Comparison of ENCODE assay signal across 15 cellular contexts in genomic region chr14:97033556-97034081, GRCh38.
A peak's percentile ranks its signal among the peaks of the same experiment; 100 is the strongest.
DNase-seq lines count a peak whose midpoint lies in the region; ATAC-seq and TF ChIP-seq lines count a peak whose summit lies in the region.
"Had no signal": no experiment of that assay in that cellular context is flagged by ENCODE, and none has a peak within 500 bp of the region (broad histone marks: within the 10 kb centered on the region; RNA-seq: fewer than 3 reads in every experiment).

No MANE protein-coding gene starts in this region.

- no peak overlapping the region for H3K27ac Mint-ChIP-seq in activated T-helper 2 cell treated with anti-CD3 and anti-CD28 coated beads, Interferon-gamma antibody, Interleukin-2, Interleukin-4, amounts not matched to agents 10 μg/mL and 5 μg/mL and 100 μg/mL, durations not matched to agents 14 hours and 24 hours and 36 hours
- H3K27ac Mint-ChIP-seq: T-helper 2 cell treated with Interferon-gamma antibody and Interleukin-4, amounts not matched to agents 5 μg/mL and 100 μg/mL, for 36 hours had no signal

- intact Hi-C loops in heart right ventricle (cut with DNase I): no loop called here
- intact Hi-C loops in left cardiac atrium (cut with DNase I): no loop called here
- intact Hi-C loops in activated T-helper 2 cell treated with anti-CD3 and anti-CD28 coated beads, Interferon-gamma antibody, Interleukin-2, Interleukin-4, amounts not matched to agents 10 μg/mL and 5 μg/mL and 100 μg/mL, durations not matched to agents 14 hours and 24 hours and 36 hours (cut with micrococcal nuclease): no loop called here

- no peak for TF ChIP-seq EP300 in suprapubic skin (IDR thresholded peaks at IDR 0.05)

- H3K4me1 ChIP-seq in heart right ventricle (peaks cover 0 to 5% (median 0%) of the 10 kb centered on the region in 9 donors), iPS-20b (ENCODE audit: insufficient read depth, low read length) (peaks cover 7% of the 10 kb centered on the region; the same call in 1 of the 2 replicates), suprapubic skin (peaks cover 7% of the 10 kb centered on the region)
- H3K4me1 ChIP-seq: lower lobe of right lung had no signal

- no peak for TF ChIP-seq POLR2A in suprapubic skin (IDR thresholded peaks at IDR 0.05)

- 20 to 21% methylated on average over 32 of the region's 32 CpGs for WGBS in heart right ventricle, 2 donors
- WGBS in suprapubic skin: 34% methylated on average over 23 of the region's 32 CpGs

- H3K27me3 ChIP-seq in heart right ventricle: peaks cover 0 to 72% (median 53%) of the 10 kb centered on the region in 7 donors
- peaks cover 45% of the 10 kb centered on the region for H3K27me3 ChIP-seq in iPS-20b (ENCODE audit: insufficient read depth, low read length)
- peaks cover 48% of the 10 kb centered on the region for H3K27me3 ChIP-seq in suprapubic skin

- H3K4me3 Mint-ChIP-seq in activated T-helper 2 cell treated with anti-CD3 and anti-CD28 coated beads, Interferon-gamma antibody, Interleukin-2, Interleukin-4, amounts not matched to agents 10 μg/mL and 5 μg/mL and 100 μg/mL, durations not matched to agents 14 hours and 24 hours and 36 hours (ENCODE audit: low read depth): peak overlapping the region; percentile 17
- H3K4me3 Mint-ChIP-seq: T-helper 2 cell treated with Interferon-gamma antibody and Interleukin-4, amounts not matched to agents 5 μg/mL and 100 μg/mL, for 36 hours had no signal

- no peak for DNase-seq in heart right ventricle
- no peak for DNase-seq in left cardiac atrium
- DNase-seq in activated T-helper 2 cell treated with anti-CD3 and anti-CD28 coated beads, Interferon-gamma antibody, Interleukin-2, Interleukin-4, amounts not matched to agents 10 μg/mL and 5 μg/mL and 100 μg/mL, durations not matched to agents 14 hours and 24 hours and 36 hours (ENCODE audit: low spot score): no peak
- no peak for DNase-seq in suprapubic skin (ENCODE audit: low spot score in 2 of 2)
- DNase-seq in effector CD4-positive, alpha-beta T cell: no peak
- DNase-seq: activated naive CD4-positive, alpha-beta T cell treated with Interleukin-2 at 50 U/mL for 16 hours; lower lobe of right lung; NCI-H2029 treated with DMSO at 0.1 percent for 48 hours; NCI-H774; occipital lobe; RPMI8226 had no signal

- H3K4me3 ChIP-seq in heart right ventricle (peak overlapping the region in 6 of 10 donors; percentile 5 to 33 (median 26)), iPS-20b (ENCODE audit: low read length) (peak overlapping the region; percentile 61; the same call in 1 of the 2 replicates), suprapubic skin (peak overlapping the region; percentile 40)
- H3K4me3 ChIP-seq: lower lobe of right lung had no signal

- no peaks in the 10 kb centered on the region for H3K36me3 Mint-ChIP-seq in activated T-helper 2 cell treated with anti-CD3 and anti-CD28 coated beads, Interferon-gamma antibody, Interleukin-2, Interleukin-4, amounts not matched to agents 10 μg/mL and 5 μg/mL and 100 μg/mL, durations not matched to agents 14 hours and 24 hours and 36 hours (ENCODE audit: low read depth)

- no peaks in the 10 kb centered on the region for H3K36me3 ChIP-seq in heart right ventricle
- H3K36me3 ChIP-seq in iPS-20b (ENCODE audit: insufficient read depth, low read depth, low read length): no peaks in the 10 kb centered on the region
- no peaks in the 10 kb centered on the region for H3K36me3 ChIP-seq in suprapubic skin
- H3K36me3 ChIP-seq: lower lobe of right lung had no signal

- H3K27me3 Mint-ChIP-seq in activated T-helper 2 cell treated with anti-CD3 and anti-CD28 coated beads, Interferon-gamma antibody, Interleukin-2, Interleukin-4, amounts not matched to agents 10 μg/mL and 5 μg/mL and 100 μg/mL, durations not matched to agents 14 hours and 24 hours and 36 hours (ENCODE audit: low read depth): peaks cover 51% of the 10 kb centered on the region

- H3K4me1 Mint-ChIP-seq in activated T-helper 2 cell treated with anti-CD3 and anti-CD28 coated beads, Interferon-gamma antibody, Interleukin-2, Interleukin-4, amounts not matched to agents 10 μg/mL and 5 μg/mL and 100 μg/mL, durations not matched to agents 14 hours and 24 hours and 36 hours (ENCODE audit: low read depth): no peaks in the 10 kb centered on the region

- TF ChIP-seq CTCF in heart right ventricle (IDR thresholded peaks at IDR 0.05): no peak
- TF ChIP-seq CTCF in suprapubic skin (IDR thresholded peaks at IDR 0.05): no peak

- H3K27ac ChIP-seq in heart right ventricle: no peak overlapping the region
- H3K27ac ChIP-seq in iPS-20b (ENCODE audit: low read length): no peak overlapping the region
- H3K27ac ChIP-seq in suprapubic skin: no peak overlapping the region
- H3K27ac ChIP-seq: lower lobe of right lung had no signal

- peak overlapping the region; percentile 39; the same call in 1 of the 2 replicates for H3K9ac ChIP-seq in iPS-20b (ENCODE audit: low read depth, low read length)

- H3K9me3 Mint-ChIP-seq in activated T-helper 2 cell treated with anti-CD3 and anti-CD28 coated beads, Interferon-gamma antibody, Interleukin-2, Interleukin-4, amounts not matched to agents 10 μg/mL and 5 μg/mL and 100 μg/mL, durations not matched to agents 14 hours and 24 hours and 36 hours: peaks cover 3% of the 10 kb centered on the region

- H3K9me3 ChIP-seq in heart right ventricle (peaks cover 0 to 1% (median 0%) of the 10 kb centered on the region in 11 donors), iPS-20b (ENCODE audit: insufficient read depth, low read depth, low read length) (no peaks in the 10 kb centered on the region), suprapubic skin (no peaks in the 10 kb centered on the region)

- no peak for ATAC-seq in heart right ventricle
- ATAC-seq in left cardiac atrium: no peak
- ATAC-seq in HG03280 (IDR thresholded peaks at IDR 0.05; ENCODE audit: unreplicated experiment): no peak
- no peak for ATAC-seq in HG03378 (IDR thresholded peaks at IDR 0.05; ENCODE audit: unreplicated experiment)
